8 cellular contexts compared by ENCODE assay signal in genomic region chr10:63165249-63165648, GRCh38.
"Had no signal": no experiment of that assay in that cellular context is flagged by ENCODE, and none has a peak within 500 bp of the region (broad histone marks: within the 10 kb centered on the region; RNA-seq: fewer than 3 reads in every experiment).

No MANE protein-coding gene starts in this region.

- H3K4me1 ChIP-seq: HAP-1 had no signal

- DNase-seq: GM23248, GOT3, H7, IMR-90, KG1 had no signal

- H3K4me3 ChIP-seq: GM23248, HAP-1, K562 had no signal

- H3K36me3 ChIP-seq: HAP-1 had no signal

- H3K27ac ChIP-seq: GM23248 had no signal

- H3K9me3 ChIP-seq: HAP-1 had no signal

- ATAC-seq: HCT116, K562 had no signal
